Comparison of ENCODE assay signal across 1 cellular context in the genomic region with DNA sequence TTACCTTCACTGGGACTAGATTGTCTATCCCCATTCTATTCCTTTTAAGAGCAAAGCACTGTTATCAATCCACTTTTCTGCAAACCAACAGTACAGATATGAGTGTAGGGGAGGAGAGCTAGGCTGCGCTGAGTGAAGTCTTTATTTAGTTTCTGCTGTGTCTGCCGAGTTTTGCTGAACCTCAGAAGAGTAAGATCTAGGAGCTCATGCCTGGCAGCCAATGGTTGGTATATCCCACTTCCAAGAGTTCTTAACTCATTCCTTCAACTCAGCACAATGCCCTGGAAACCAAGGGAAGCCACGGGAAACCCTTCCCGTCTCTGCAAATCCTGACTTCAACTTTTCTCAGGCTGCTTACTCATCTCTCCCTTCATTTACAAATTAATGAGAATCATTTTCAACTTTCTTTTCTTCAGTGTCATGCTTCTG.
A peak's percentile ranks its signal among the peaks of the same experiment; 100 is the strongest.
TF ChIP-seq lines count a peak whose summit lies in the region.

No MANE protein-coding gene starts in this region.

TF ChIP-seq in K562, 482 proteins besides CTCF, POLR2A, EP300 and RAD21 (continued from another document):
- TF ChIP-seq, protein P1, sequence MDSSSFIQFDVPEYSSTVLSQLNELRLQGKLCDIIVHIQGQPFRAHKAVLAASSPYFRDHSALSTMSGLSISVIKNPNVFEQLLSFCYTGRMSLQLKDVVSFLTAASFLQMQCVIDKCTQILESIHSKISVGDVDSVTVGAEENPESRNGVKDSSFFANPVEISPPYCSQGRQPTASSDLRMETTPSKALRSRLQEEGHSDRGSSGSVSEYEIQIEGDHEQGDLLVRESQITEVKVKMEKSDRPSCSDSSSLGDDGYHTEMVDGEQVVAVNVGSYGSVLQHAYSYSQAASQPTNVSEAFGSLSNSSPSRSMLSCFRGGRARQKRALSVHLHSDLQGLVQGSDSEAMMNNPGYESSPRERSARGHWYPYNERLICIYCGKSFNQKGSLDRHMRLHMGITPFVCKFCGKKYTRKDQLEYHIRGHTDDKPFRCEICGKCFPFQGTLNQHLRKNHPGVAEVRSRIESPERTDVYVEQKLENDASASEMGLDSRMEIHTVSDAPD (CRISPR knock-in tag; IDR thresholded peaks at IDR 0.05): no peak
- TF ChIP-seq RCOR1 (IDR thresholded peaks at IDR 0.05; ENCODE audit: borderline replicate concordance in 1 of 2, low read depth in 2 of 2, low read length in 2 of 2) (peak in 1 of 2 experiments; percentile 66; a peak in 1 of 4 replicates), PYGO2 (tag; IDR thresholded peaks at IDR 0.05) (no peak), MCM7 (IDR thresholded peaks at IDR 0.05) (no peak), ZFPM2 (CRISPR knock-in tag; IDR thresholded peaks at IDR 0.05) (no peak), TCF7L2 (IDR thresholded peaks at IDR 0.05; ENCODE audit: low read depth, low read length) (no peak), RNF2 (IDR thresholded peaks at IDR 0.05) (no peak), ZC3H8 (IDR thresholded peaks at IDR 0.05) (no peak), MEIS2 (IDR thresholded peaks at IDR 0.05; ENCODE audit: partially characterized antibody) (peak; percentile 66)
- TF ChIP-seq, protein P2, sequence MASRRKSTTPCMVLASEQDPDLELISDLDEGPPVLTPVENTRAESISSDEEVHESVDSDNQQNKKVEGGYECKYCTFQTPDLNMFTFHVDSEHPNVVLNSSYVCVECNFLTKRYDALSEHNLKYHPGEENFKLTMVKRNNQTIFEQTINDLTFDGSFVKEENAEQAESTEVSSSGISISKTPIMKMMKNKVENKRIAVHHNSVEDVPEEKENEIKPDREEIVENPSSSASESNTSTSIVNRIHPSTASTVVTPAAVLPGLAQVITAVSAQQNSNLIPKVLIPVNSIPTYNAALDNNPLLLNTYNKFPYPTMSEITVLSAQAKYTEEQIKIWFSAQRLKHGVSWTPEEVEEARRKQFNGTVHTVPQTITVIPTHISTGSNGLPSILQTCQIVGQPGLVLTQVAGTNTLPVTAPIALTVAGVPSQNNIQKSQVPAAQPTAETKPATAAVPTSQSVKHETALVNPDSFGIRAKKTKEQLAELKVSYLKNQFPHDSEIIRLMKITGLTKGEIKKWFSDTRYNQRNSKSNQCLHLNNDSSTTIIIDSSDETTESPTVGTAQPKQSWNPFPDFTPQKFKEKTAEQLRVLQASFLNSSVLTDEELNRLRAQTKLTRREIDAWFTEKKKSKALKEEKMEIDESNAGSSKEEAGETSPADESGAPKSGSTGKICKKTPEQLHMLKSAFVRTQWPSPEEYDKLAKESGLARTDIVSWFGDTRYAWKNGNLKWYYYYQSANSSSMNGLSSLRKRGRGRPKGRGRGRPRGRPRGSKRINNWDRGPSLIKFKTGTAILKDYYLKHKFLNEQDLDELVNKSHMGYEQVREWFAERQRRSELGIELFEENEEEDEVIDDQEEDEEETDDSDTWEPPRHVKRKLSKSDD (conservative IDR thresholded peaks at IDR 0.05; ENCODE audit: low read length): no peak
- TF ChIP-seq, protein P3, sequence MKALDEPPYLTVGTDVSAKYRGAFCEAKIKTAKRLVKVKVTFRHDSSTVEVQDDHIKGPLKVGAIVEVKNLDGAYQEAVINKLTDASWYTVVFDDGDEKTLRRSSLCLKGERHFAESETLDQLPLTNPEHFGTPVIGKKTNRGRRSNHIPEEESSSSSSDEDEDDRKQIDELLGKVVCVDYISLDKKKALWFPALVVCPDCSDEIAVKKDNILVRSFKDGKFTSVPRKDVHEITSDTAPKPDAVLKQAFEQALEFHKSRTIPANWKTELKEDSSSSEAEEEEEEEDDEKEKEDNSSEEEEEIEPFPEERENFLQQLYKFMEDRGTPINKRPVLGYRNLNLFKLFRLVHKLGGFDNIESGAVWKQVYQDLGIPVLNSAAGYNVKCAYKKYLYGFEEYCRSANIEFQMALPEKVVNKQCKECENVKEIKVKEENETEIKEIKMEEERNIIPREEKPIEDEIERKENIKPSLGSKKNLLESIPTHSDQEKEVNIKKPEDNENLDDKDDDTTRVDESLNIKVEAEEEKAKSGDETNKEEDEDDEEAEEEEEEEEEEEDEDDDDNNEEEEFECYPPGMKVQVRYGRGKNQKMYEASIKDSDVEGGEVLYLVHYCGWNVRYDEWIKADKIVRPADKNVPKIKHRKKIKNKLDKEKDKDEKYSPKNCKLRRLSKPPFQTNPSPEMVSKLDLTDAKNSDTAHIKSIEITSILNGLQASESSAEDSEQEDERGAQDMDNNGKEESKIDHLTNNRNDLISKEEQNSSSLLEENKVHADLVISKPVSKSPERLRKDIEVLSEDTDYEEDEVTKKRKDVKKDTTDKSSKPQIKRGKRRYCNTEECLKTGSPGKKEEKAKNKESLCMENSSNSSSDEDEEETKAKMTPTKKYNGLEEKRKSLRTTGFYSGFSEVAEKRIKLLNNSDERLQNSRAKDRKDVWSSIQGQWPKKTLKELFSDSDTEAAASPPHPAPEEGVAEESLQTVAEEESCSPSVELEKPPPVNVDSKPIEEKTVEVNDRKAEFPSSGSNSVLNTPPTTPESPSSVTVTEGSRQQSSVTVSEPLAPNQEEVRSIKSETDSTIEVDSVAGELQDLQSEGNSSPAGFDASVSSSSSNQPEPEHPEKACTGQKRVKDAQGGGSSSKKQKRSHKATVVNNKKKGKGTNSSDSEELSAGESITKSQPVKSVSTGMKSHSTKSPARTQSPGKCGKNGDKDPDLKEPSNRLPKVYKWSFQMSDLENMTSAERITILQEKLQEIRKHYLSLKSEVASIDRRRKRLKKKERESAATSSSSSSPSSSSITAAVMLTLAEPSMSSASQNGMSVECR (CRISPR knock-in tag; IDR thresholded peaks at IDR 0.05): no peak
- TF ChIP-seq, protein P4, sequence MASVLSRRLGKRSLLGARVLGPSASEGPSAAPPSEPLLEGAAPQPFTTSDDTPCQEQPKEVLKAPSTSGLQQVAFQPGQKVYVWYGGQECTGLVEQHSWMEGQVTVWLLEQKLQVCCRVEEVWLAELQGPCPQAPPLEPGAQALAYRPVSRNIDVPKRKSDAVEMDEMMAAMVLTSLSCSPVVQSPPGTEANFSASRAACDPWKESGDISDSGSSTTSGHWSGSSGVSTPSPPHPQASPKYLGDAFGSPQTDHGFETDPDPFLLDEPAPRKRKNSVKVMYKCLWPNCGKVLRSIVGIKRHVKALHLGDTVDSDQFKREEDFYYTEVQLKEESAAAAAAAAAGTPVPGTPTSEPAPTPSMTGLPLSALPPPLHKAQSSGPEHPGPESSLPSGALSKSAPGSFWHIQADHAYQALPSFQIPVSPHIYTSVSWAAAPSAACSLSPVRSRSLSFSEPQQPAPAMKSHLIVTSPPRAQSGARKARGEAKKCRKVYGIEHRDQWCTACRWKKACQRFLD (CRISPR knock-in tag; IDR thresholded peaks at IDR 0.05): no peak
- TF ChIP-seq, protein P5, sequence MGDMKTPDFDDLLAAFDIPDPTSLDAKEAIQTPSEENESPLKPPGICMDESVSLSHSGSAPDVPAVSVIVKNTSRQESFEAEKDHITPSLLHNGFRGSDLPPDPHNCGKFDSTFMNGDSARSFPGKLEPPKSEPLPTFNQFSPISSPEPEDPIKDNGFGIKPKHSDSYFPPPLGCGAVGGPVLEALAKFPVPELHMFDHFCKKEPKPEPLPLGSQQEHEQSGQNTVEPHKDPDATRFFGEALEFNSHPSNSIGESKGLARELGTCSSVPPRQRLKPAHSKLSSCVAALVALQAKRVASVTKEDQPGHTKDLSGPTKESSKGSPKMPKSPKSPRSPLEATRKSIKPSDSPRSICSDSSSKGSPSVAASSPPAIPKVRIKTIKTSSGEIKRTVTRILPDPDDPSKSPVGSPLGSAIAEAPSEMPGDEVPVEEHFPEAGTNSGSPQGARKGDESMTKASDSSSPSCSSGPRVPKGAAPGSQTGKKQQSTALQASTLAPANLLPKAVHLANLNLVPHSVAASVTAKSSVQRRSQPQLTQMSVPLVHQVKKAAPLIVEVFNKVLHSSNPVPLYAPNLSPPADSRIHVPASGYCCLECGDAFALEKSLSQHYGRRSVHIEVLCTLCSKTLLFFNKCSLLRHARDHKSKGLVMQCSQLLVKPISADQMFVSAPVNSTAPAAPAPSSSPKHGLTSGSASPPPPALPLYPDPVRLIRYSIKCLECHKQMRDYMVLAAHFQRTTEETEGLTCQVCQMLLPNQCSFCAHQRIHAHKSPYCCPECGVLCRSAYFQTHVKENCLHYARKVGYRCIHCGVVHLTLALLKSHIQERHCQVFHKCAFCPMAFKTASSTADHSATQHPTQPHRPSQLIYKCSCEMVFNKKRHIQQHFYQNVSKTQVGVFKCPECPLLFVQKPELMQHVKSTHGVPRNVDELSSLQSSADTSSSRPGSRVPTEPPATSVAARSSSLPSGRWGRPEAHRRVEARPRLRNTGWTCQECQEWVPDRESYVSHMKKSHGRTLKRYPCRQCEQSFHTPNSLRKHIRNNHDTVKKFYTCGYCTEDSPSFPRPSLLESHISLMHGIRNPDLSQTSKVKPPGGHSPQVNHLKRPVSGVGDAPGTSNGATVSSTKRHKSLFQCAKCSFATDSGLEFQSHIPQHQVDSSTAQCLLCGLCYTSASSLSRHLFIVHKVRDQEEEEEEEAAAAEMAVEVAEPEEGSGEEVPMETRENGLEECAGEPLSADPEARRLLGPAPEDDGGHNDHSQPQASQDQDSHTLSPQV (IDR thresholded peaks at IDR 0.05): 0 out of 2 replicates have a peak, but pooled peaks have one; percentile 40
